ENCODE assay signal across 8 cellular contexts in genomic region chr1:1630965-1631792, GRCh38. TPM values are rescaled to one million over a fixed set of nuclear protein-coding genes. Genes with fewer than 3 reads are reported as not detected.
DNase-seq lines count a peak whose midpoint lies in the region; ATAC-seq and TF ChIP-seq lines count a peak whose summit lies in the region.

No MANE protein-coding gene starts in this region.

- peaks cover 0 to 5% of the 10 kb centered on the region in 2 donors for H3K4me1 ChIP-seq in breast epithelium
- peaks cover 10% of the 10 kb centered on the region for H3K4me1 ChIP-seq in mammary epithelial cell (ENCODE audit: insufficient read depth, low read length)
- H3K4me1 ChIP-seq in mesenchymal stem cell (ENCODE audit: control insufficient read depth, insufficient read depth, low read depth, low read length) = peaks cover 19% of the 10 kb centered on the region
- H3K4me1 ChIP-seq in vagina = peaks cover 26% of the 10 kb centered on the region

- H2BK15ac ChIP-seq in mesenchymal stem cell (ENCODE audit: low read depth, poor library complexity, severe bottlenecking) = peak overlapping the region; percentile 80

- H2AK5ac ChIP-seq in mesenchymal stem cell (ENCODE audit: low read length, severe bottlenecking) = no peak overlapping the region

- intact Hi-C loops in breast epithelium (cut with DNase I; ENCODE audit: low total_unique reads) = no loop called here
- intact Hi-C loops in mammary epithelial cell (cut with micrococcal nuclease) = no loop called here
- intact Hi-C loops in vagina (cut with DNase I) = no loop called here

- H3K18ac ChIP-seq in mesenchymal stem cell (ENCODE audit: low read depth in 1 of 2, low read length in 2 of 2) = peak overlapping the region in 1 of 2 experiments; percentile 40

- H4K8ac ChIP-seq in mesenchymal stem cell (ENCODE audit: low read length) = peak overlapping the region; percentile 42

- TF ChIP-seq POLR2A in breast epithelium (IDR thresholded peaks at IDR 0.05) = no peak
- no peak for TF ChIP-seq POLR2A in vagina (IDR thresholded peaks at IDR 0.05)

- peak overlapping the region; percentile 32 to 64 (median 38) for H3K4me3 ChIP-seq in breast epithelium
- no peak overlapping the region for H3K4me3 ChIP-seq in mammary epithelial cell (replicated peaks in 1 of 3; ENCODE audit: insufficient read depth in 1 of 3, low read depth in 2 of 3, low read length in 3 of 3)
- H3K4me3 ChIP-seq in mesenchymal stem cell (ENCODE audit: insufficient read depth in 1 of 2, low read depth in 1 of 2, low read length in 2 of 2) = no peak overlapping the region
- H3K4me3 ChIP-seq in vagina = peak overlapping the region; percentile 34 to 35

- no peaks in the 10 kb centered on the region for H3K79me1 ChIP-seq in mesenchymal stem cell (replicated peaks; ENCODE audit: low read length, poor library complexity, severe bottlenecking)

- no peak overlapping the region for H3K23ac ChIP-seq in mesenchymal stem cell (ENCODE audit: low read length in 2 of 2)

- no peak for DNase-seq in breast epithelium (ENCODE audit: low spot score in 2 of 2)
- no peak for DNase-seq in mammary epithelial cell
- DNase-seq in effector CD8-positive, alpha-beta T cell (lab: John Stamatoyannopoulos, UW) = peak; percentile 29
- peak; percentile 37 for DNase-seq in mesenchymal stem cell
- no peak for DNase-seq in vagina (ENCODE audit: extremely low spot score in 2 of 2)
- DNase-seq in GM19238 (ENCODE audit: insufficient read length, low spot score) = no peak
- no peak for DNase-seq in OCI-M1 (lab: John Stamatoyannopoulos, UW)

- no peak overlapping the region for H2BK12ac ChIP-seq in mesenchymal stem cell (ENCODE audit: low read length in 2 of 2)

- no peak overlapping the region for H2AFZ ChIP-seq in mammary epithelial cell (ENCODE audit: low read depth, low read length)
- no peak overlapping the region for H2AFZ ChIP-seq in mesenchymal stem cell (ENCODE audit: low read depth, low read length)

- peak overlapping the region; percentile 74 to 91 for H3K27ac ChIP-seq in breast epithelium
- H3K27ac ChIP-seq in mammary epithelial cell (ENCODE audit: insufficient read depth, low read depth, low read length) = no peak overlapping the region
- H3K27ac ChIP-seq in mesenchymal stem cell (ENCODE audit: low read length, poor library complexity, severe bottlenecking) = no peak overlapping the region
- H3K27ac ChIP-seq in vagina = peak overlapping the region; percentile 82

- H3K9me3 ChIP-seq in breast epithelium (no peaks in the 10 kb centered on the region), mammary epithelial cell (replicated peaks; ENCODE audit: insufficient read depth, low read length) (no peaks in the 10 kb centered on the region), mesenchymal stem cell (ENCODE audit: control insufficient read depth, low read length) (no peaks in the 10 kb centered on the region), vagina (no peaks in the 10 kb centered on the region)

- H3K9ac ChIP-seq in mammary epithelial cell (ENCODE audit: insufficient read depth, low read length) (no peak overlapping the region), mesenchymal stem cell (ENCODE audit: low read length) (no peak overlapping the region)

- H3K4me2 ChIP-seq in mammary epithelial cell (ENCODE audit: insufficient read depth, low read depth, low read length) = no peak overlapping the region
- no peak overlapping the region for H3K4me2 ChIP-seq in mesenchymal stem cell (ENCODE audit: low read length, poor library complexity, severe bottlenecking)

- H3K79me2 ChIP-seq in mammary epithelial cell (ENCODE audit: insufficient read depth, low read length) = no peaks in the 10 kb centered on the region

- CTCF ChIA-PET in mammary epithelial cell (lab: Charles Lee; ENCODE audit: low non-redundant PET) = no interaction called here

- no peak overlapping the region for H3K14ac ChIP-seq in mesenchymal stem cell (ENCODE audit: low read length in 2 of 2)

- peaks cover 2% of the 10 kb centered on the region for H4K20me1 ChIP-seq in mammary epithelial cell (ENCODE audit: insufficient read depth, low read length)

- H3K27me3 ChIP-seq in breast epithelium (peaks cover 7 to 20% of the 10 kb centered on the region in 2 donors), mammary epithelial cell (ENCODE audit: insufficient read depth, low read length) (peaks cover 12% of the 10 kb centered on the region), mesenchymal stem cell (ENCODE audit: control insufficient read depth in 1 of 2, insufficient read depth in 1 of 2, low read length in 2 of 2) (peaks cover 3 to 8% of the 10 kb centered on the region in 2 experiments), vagina (peaks cover 4% of the 10 kb centered on the region)

- no peak for ATAC-seq in HG03196 (IDR thresholded peaks at IDR 0.05; ENCODE audit: unreplicated experiment)

- peak overlapping the region in 1 of 2 experiments; percentile 28 for H3K4ac ChIP-seq in mesenchymal stem cell (ENCODE audit: low read depth in 1 of 2, low read length in 2 of 2)

- in situ Hi-C loops in mammary epithelial cell (cut with MboI; ENCODE audit: low sequenced_read_pairs in 2 of 2) = no loop called here

- dilution Hi-C loops in mammary epithelial cell (cut with HindIII; ENCODE audit: low sequenced_read_pairs) = no loop called here

- H2BK5ac ChIP-seq in mesenchymal stem cell (ENCODE audit: low read depth, low read length, poor library complexity, severe bottlenecking) = no peak overlapping the region

- BruUV-seq in mammary epithelial cell (replicated peaks; lab: Mats Ljungman, UMichigan) = no TSS peak

- H3K36me3 ChIP-seq in breast epithelium (no peaks in the 10 kb centered on the region), mammary epithelial cell (ENCODE audit: insufficient read depth, low read length) (no peaks in the 10 kb centered on the region), mesenchymal stem cell (ENCODE audit: control insufficient read depth in 1 of 2, insufficient read depth in 2 of 2, low read depth in 1 of 2, low read length in 2 of 2) (peaks cover 6 to 40% of the 10 kb centered on the region in 2 experiments), vagina (peaks cover 0 to under 1% of the 10 kb centered on the region in 2 donors)

- peak overlapping the region; percentile 68 for H2BK120ac ChIP-seq in mesenchymal stem cell (ENCODE audit: low read depth, low read length)

- H4K91ac ChIP-seq in mesenchymal stem cell (ENCODE audit: low read length) = no peak overlapping the region

- no peak for TF ChIP-seq CTCF in breast epithelium (IDR thresholded peaks at IDR 0.05)
- TF ChIP-seq CTCF in mammary epithelial cell (conservative IDR thresholded peaks at IDR 0.05 in 1 of 2, IDR thresholded peaks at IDR 0.05 in 1 of 2; ENCODE audit: extremely low read depth in 1 of 2, insufficient read depth in 1 of 2, low read depth in 1 of 2, low read length in 2 of 2) = no peak
- TF ChIP-seq CTCF in vagina (IDR thresholded peaks at IDR 0.05) = no peak

- WGBS in mammary epithelial cell (ENCODE audit: low coverage, missing lambda C conversion rate) = 20% methylated on average over 2 of the region's 79 CpGs
- 23% methylated on average over 37 of the region's 79 CpGs for WGBS in mesenchymal stem cell

RNA-seq across cellular contexts. Expression of gene MMP23B, which starts 0.8 kb away (rescaled TPM):
- total RNA-seq in breast epithelium (10 to 100 TPM in 1 of 3 donors, 1 to 10 TPM in 2; 2.7 to 15.5 (median 7.5) TPM), mammary epithelial cell (1 to 10 TPM; 1.0 to 2.3 TPM), vagina (42.7 TPM)
- not detected for polyA plus RNA-seq in mammary epithelial cell
- polyA minus RNA-seq in mammary epithelial cell = not detected
- polyA plus RNA-seq in mesenchymal stem cell (2013, experiment 1 of 2) = 24.2 TPM
- 26.9 TPM for polyA plus RNA-seq in mesenchymal stem cell (2013, experiment 2 of 2)

RNA-seq across cellular contexts. Expression of gene MIB2, which starts 15.9 kb away (rescaled TPM):
- 10 to 100 TPM; 32.0 to 69.5 (median 48.9) TPM for total RNA-seq in breast epithelium
- total RNA-seq in mammary epithelial cell = 10 to 100 TPM; 44.8 to 48.5 TPM
- polyA plus RNA-seq in mammary epithelial cell = 10.0 TPM
- polyA minus RNA-seq in mammary epithelial cell = 2.8 TPM
- polyA plus RNA-seq in mesenchymal stem cell (2013, experiment 1 of 2) = 33.5 TPM
- polyA plus RNA-seq in mesenchymal stem cell (2013, experiment 2 of 2) = 35.8 TPM
- 66.8 TPM for total RNA-seq in vagina

RNA-seq across cellular contexts. Expression of gene CDK11B, which starts 27.6 kb away (rescaled TPM):
- total RNA-seq in breast epithelium = 10 to 100 TPM; 17.4 to 30.3 (median 26.2) TPM
- total RNA-seq in mammary epithelial cell = 10 to 100 TPM in 1 of 2 donors, 1 to 10 TPM in 1; 5.8 to 28.1 TPM
- polyA plus RNA-seq in mammary epithelial cell = 3.5 TPM
- polyA minus RNA-seq in mammary epithelial cell = 13.5 TPM
- 28.9 TPM for polyA plus RNA-seq in mesenchymal stem cell (2013, experiment 1 of 2)
- polyA plus RNA-seq in mesenchymal stem cell (2013, experiment 2 of 2) = 28.6 TPM
- 16.5 TPM for total RNA-seq in vagina

RNA-seq across cellular contexts. Expression of gene FNDC10, which starts 31.2 kb away (rescaled TPM):
- 1 to 10 TPM in 1 of 3 donors, under 1 TPM in 2; 0.48 to 2.9 (median 0.98) TPM for total RNA-seq in breast epithelium
- total RNA-seq in mammary epithelial cell = 10 to 100 TPM in 1 of 2 donors, 1 to 10 TPM in 1; 3.5 to 16.8 TPM
- polyA plus RNA-seq in mammary epithelial cell = 6.0 TPM
- polyA minus RNA-seq in mammary epithelial cell = 3.7 TPM
- polyA plus RNA-seq in mesenchymal stem cell (2013, experiment 1 of 2) = 7.2 TPM
- 7.8 TPM for polyA plus RNA-seq in mesenchymal stem cell (2013, experiment 2 of 2)
- 6.1 TPM for total RNA-seq in vagina

RNA-seq across cellular contexts. Expression of gene SSU72, which starts 56.5 kb away (rescaled TPM):
- total RNA-seq in breast epithelium = 100 to 1,000 TPM; 100 to 125 (median 114) TPM
- total RNA-seq in mammary epithelial cell = 100 to 1,000 TPM in 1 of 2 donors, 10 to 100 TPM in 1; 77.5 to 125 TPM
- 110 TPM for polyA plus RNA-seq in mammary epithelial cell
- 105 TPM for polyA minus RNA-seq in mammary epithelial cell
- polyA plus RNA-seq in mesenchymal stem cell (2013, experiment 1 of 2) = 139 TPM
- 138 TPM for polyA plus RNA-seq in mesenchymal stem cell (2013, experiment 2 of 2)
- total RNA-seq in vagina = 105 TPM

Comparison
In these comparisons a context has a peak if more than half of its experiments do, and no peak if none do; other contexts are left out.
1. H3K27ac ChIP-seq: peak in breast epithelium (2 of 2) and vagina (single experiment); none in mammary epithelial cell (single experiment) and mesenchymal stem cell (single experiment).
2. H3K4me3 ChIP-seq: peak in breast epithelium (3 of 3) and vagina (2 of 2); none in mammary epithelial cell (0 of 3) and mesenchymal stem cell (0 of 2).
3. DNase-seq: peak in effector CD8-positive, alpha-beta T cell (single experiment) and mesenchymal stem cell (single experiment); none in breast epithelium (0 of 2), mammary epithelial cell (single experiment), vagina (0 of 2), GM19238 (single experiment) and OCI-M1 (single experiment).